In genomic region chrX:83860846-83861245, GRCh38 we compare ENCODE assay signal across 29 cellular contexts. TPM values are rescaled to one million over a fixed set of nuclear protein-coding genes. Genes with fewer than 3 reads are reported as not detected.
"Had no signal": no experiment of that assay in that cellular context is flagged by ENCODE, and none has a peak within 500 bp of the region (broad histone marks: within the 10 kb centered on the region; RNA-seq: fewer than 3 reads in every experiment).

A gene with protein sequence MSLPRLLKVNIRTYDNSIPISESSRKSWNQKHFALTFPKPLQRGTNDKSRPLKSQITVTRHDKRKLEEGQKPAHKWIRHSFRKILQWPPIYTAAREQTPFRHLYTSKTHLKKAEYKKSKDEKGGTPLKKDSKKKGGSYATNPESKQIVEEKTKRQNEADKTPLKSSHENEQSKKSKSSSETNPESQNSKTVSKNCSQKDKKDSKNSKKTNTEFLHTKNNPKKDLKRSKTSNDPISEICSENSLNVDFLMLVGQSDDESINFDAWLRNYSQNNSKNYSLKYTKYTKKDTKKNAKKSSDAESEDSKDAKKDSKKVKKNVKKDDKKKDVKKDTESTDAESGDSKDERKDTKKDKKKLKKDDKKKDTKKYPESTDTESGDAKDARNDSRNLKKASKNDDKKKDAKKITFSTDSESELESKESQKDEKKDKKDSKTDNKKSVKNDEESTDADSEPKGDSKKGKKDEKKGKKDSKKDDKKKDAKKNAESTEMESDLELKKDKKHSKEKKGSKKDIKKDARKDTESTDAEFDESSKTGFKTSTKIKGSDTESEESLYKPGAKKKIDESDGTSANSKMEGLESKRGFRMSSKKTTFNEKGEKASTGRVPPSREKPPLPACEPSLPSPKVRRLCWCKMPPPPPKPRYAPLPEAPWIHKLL (plus strand): TSS chrX:83861146. CDS start chrX:83861183, 37 bp downstream.

- FAIRE-seq: endometrium, endothelial cell of umbilical vein, frontal cortex had no signal

- H3K27ac ChIP-seq: colonic mucosa, coronary artery, dorsolateral prefrontal cortex, epithelial cell of prostate, esophagus muscularis mucosa, esophagus squamous epithelium, foreskin keratinocyte, gastrocnemius medialis, gastroesophageal sphincter, heart left ventricle, heart right ventricle had no signal

- H3K36me3 ChIP-seq: colonic mucosa, esophagus muscularis mucosa, esophagus squamous epithelium, gastrocnemius medialis, gastroesophageal sphincter, heart left ventricle, heart right ventricle had no signal

- H3K9me3 ChIP-seq: colonic mucosa, esophagus muscularis mucosa, esophagus squamous epithelium, gastrocnemius medialis, gastroesophageal sphincter had no signal

- H3K4me3 Mint-ChIP-seq: dendritic cell treated with granulocyte-macrophage colony-stimulating factor and Interleukin-4, amounts not matched to agents 40 ng/mL and 50 ng/mL, for 4 days; effector memory CD8-positive, alpha-beta T cell; endodermal cell had no signal

- H3K27me3 ChIP-seq: colonic mucosa, esophagus muscularis mucosa, esophagus squamous epithelium, foreskin keratinocyte, gastrocnemius medialis, gastroesophageal sphincter, heart left ventricle had no signal

- H3K4me1 Mint-ChIP-seq: endodermal cell had no signal

- H3K27me3 Mint-ChIP-seq: dendritic cell treated with granulocyte-macrophage colony-stimulating factor and Interleukin-4, amounts not matched to agents 40 ng/mL and 50 ng/mL, for 4 days; effector memory CD8-positive, alpha-beta T cell had no signal

- H3K27ac Mint-ChIP-seq: dendritic cell treated with granulocyte-macrophage colony-stimulating factor and Interleukin-4, amounts not matched to agents 40 ng/mL and 50 ng/mL, for 4 days; effector memory CD8-positive, alpha-beta T cell; endodermal cell had no signal

- DNase-seq: colonic mucosa; cortex of kidney; dermis blood vessel endothelial cell; dorsolateral prefrontal cortex; effector CD4-positive, alpha-beta T cell; effector CD8-positive, alpha-beta T cell; effector memory CD4-positive, alpha-beta T cell; effector memory CD8-positive, alpha-beta T cell; endodermal cell; erythroblast; esophagus squamous epithelium; foreskin fibroblast; foreskin keratinocyte; foreskin melanocyte; gastrocnemius medialis; glutamatergic neuron; head of caudate nucleus; heart left ventricle; heart right ventricle had no signal

- H3K4me3 ChIP-seq: colonic mucosa, coronary artery, dorsolateral prefrontal cortex, esophagus muscularis mucosa, esophagus squamous epithelium, gastrocnemius medialis, gastroesophageal sphincter, heart left ventricle, heart right ventricle had no signal

- H3K9me3 Mint-ChIP-seq: dendritic cell treated with granulocyte-macrophage colony-stimulating factor and Interleukin-4, amounts not matched to agents 40 ng/mL and 50 ng/mL, for 4 days had no signal

- H3K4me1 ChIP-seq: colonic mucosa, esophagus muscularis mucosa, esophagus squamous epithelium, foreskin keratinocyte, gastrocnemius medialis, gastroesophageal sphincter, heart left ventricle, heart right ventricle had no signal

RNA-seq across cellular contexts. Expression of the gene that starts here (rescaled TPM):
- polyA plus RNA-seq: endothelial cell of umbilical vein, esophagus, fibroblast of lung, foreskin keratinocyte, heart left ventricle, heart right ventricle had no signal
